ENCODE assay signal across 14 cellular contexts in the genomic region with DNA sequence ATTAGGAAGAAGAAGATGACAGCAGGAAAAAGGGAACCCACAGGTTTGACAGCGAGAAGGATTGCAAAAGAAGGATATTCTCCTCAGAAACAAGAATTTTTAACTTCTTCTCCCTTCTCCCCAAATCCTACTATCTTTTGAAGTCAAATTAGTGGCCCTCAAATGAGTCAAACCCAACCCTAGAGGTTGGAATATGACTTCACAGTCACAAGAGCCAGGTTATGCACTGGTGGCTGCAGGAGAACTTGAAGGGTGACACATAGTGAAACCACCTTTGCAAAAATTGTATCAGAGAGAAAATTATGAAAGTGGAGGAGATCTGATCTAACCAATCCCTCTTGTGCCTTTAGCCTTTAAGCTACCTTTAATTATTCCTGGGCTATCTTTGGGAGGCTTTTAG.
DNase-seq lines count a peak whose midpoint lies in the region; ATAC-seq and TF ChIP-seq lines count a peak whose summit lies in the region.
"Had no signal": no experiment of that assay in that cellular context is flagged by ENCODE, and none has a peak within 500 bp of the region (broad histone marks: within the 10 kb centered on the region; RNA-seq: fewer than 3 reads in every experiment).

No MANE protein-coding gene starts in this region.

- DNase-seq in GM12865 (ENCODE audit: low read depth), result peak; percentile 44
- DNase-seq in NCI-H510A treated with DMSO at 0.1 percent for 48 hours (lab: John Stamatoyannopoulos, UW), result no peak
- no peak for DNase-seq in suprapubic skin (ENCODE audit: low spot score in 2 of 2)
- DNase-seq in right atrium auricular region (ENCODE audit: low spot score), result no peak
- DNase-seq: central memory CD4-positive, alpha-beta T cell; Karpas-422; NK-92 treated with Interleukin-12 subunit alpha and Interleukin-12 subunit beta, amount 100 ng/mL, for 24 hours; nucleus accumbens; SIG-M5 had no signal

- H3K27me3 ChIP-seq in suprapubic skin (no peaks in the 10 kb centered on the region), right atrium auricular region (no peaks in the 10 kb centered on the region)
- H3K27me3 ChIP-seq: BLaER1 had no signal

- no peak for TF ChIP-seq EP300 in suprapubic skin (IDR thresholded peaks at IDR 0.05)

- ATAC-seq in GM18505 (IDR thresholded peaks at IDR 0.05; ENCODE audit: unreplicated experiment), result peak; percentile 80
- peak; percentile 58 for ATAC-seq in GM21529 (IDR thresholded peaks at IDR 0.05; ENCODE audit: unreplicated experiment)
- ATAC-seq in HG03432 (IDR thresholded peaks at IDR 0.05; ENCODE audit: unreplicated experiment), result peak; percentile 82
- ATAC-seq in GM18909 (IDR thresholded peaks at IDR 0.05; ENCODE audit: poor library complexity, unreplicated experiment), result no peak

- H3K36me3 ChIP-seq in suprapubic skin, result no peaks in the 10 kb centered on the region
- H3K36me3 ChIP-seq in right atrium auricular region, result no peaks in the 10 kb centered on the region
- H3K36me3 ChIP-seq: BLaER1 had no signal

- H3K4me3 ChIP-seq in GM12865 (ENCODE audit: low read depth, low read length) (no peak overlapping the region), suprapubic skin (no peak overlapping the region), right atrium auricular region (no peak overlapping the region)
- H3K4me3 ChIP-seq: BLaER1 had no signal

- TF ChIP-seq CTCF in GM12865 (IDR thresholded peaks at IDR 0.05; ENCODE audit: insufficient read depth, low read depth, low read length, missing control alignments) (no peak), suprapubic skin (IDR thresholded peaks at IDR 0.05) (no peak), right atrium auricular region (IDR thresholded peaks at IDR 0.05) (no peak)

- 73% methylated on average over 1 of the region's 1 CpG for WGBS in suprapubic skin

- H3K4me1 ChIP-seq in suprapubic skin, result no peaks in the 10 kb centered on the region
- no peaks in the 10 kb centered on the region for H3K4me1 ChIP-seq in right atrium auricular region
- H3K4me1 ChIP-seq: BLaER1 had no signal

- H3K27ac ChIP-seq in suprapubic skin, result no peak overlapping the region
- no peak overlapping the region for H3K27ac ChIP-seq in right atrium auricular region
- H3K27ac ChIP-seq: BLaER1 had no signal

- H3K9me3 ChIP-seq in suprapubic skin (no peaks in the 10 kb centered on the region), right atrium auricular region (no peaks in the 10 kb centered on the region)
- H3K9me3 ChIP-seq: BLaER1 had no signal

- TF ChIP-seq POLR2A in GM18505 (IDR thresholded peaks at IDR 0.05; ENCODE audit: borderline replicate concordance, extremely low read depth, insufficient read depth, insufficient read length), result no peak
- no peak for TF ChIP-seq POLR2A in suprapubic skin (IDR thresholded peaks at IDR 0.05)
